15 cellular contexts compared by ENCODE assay signal in genomic region chr16:72845322-72846020, GRCh38.
DNase-seq lines count a peak whose midpoint lies in the region; ATAC-seq and TF ChIP-seq lines count a peak whose summit lies in the region.
"Had no signal": no experiment of that assay in that cellular context is flagged by ENCODE, and none has a peak within 500 bp of the region (broad histone marks: within the 10 kb centered on the region; RNA-seq: fewer than 3 reads in every experiment).

No MANE protein-coding gene starts in this region.

- H2BK15ac ChIP-seq in neuronal stem cell (ENCODE audit: low read length), result peak overlapping the region; percentile 23

- H2BK5ac ChIP-seq in neuronal stem cell (ENCODE audit: low read length), result peak overlapping the region; percentile 8

- H3K4me2 ChIP-seq in OCI-LY3 (ENCODE audit: low read length) (peak overlapping the region; percentile 38; the same call in 1 of the 2 replicates), neuronal stem cell (ENCODE audit: insufficient read depth, low read length, poor library complexity, severe bottlenecking) (no peak overlapping the region)

- intact Hi-C loops in left ventricle myocardium superior (cut with micrococcal nuclease), result no loop called here

- peak overlapping the region; percentile 73 for H2AK5ac ChIP-seq in neuronal stem cell (ENCODE audit: low read depth, low read length)

- H3K36me3 ChIP-seq in cardiac muscle cell, result no peaks in the 10 kb centered on the region
- no peaks in the 10 kb centered on the region for H3K36me3 ChIP-seq in OCI-LY3 (replicated peaks; ENCODE audit: low read depth, low read length)
- H3K36me3 ChIP-seq in neuronal stem cell (replicated peaks in 1 of 2; ENCODE audit: control insufficient read depth in 2 of 2, insufficient read depth in 2 of 2, low read length in 2 of 2), result peaks cover 0 to 5% of the 10 kb centered on the region in 2 donors

- peaks cover 19% of the 10 kb centered on the region; the same call in 1 of the 2 replicates for H4K20me1 ChIP-seq in OCI-LY3 (ENCODE audit: insufficient read depth, low read length)

- no peaks in the 10 kb centered on the region for H3K27me3 ChIP-seq in cardiac muscle cell
- peaks cover 8% of the 10 kb centered on the region for H3K27me3 ChIP-seq in OCI-LY3 (ENCODE audit: low read depth, low read length)
- H3K27me3 ChIP-seq in neuronal stem cell (ENCODE audit: control insufficient read depth in 3 of 3, insufficient read depth in 3 of 3, low read depth in 1 of 3, low read length in 3 of 3), result no peaks in the 10 kb centered on the region

- H3K79me1 ChIP-seq in neuronal stem cell (ENCODE audit: low read depth, low read length), result no peaks in the 10 kb centered on the region

- no peak overlapping the region for H3K14ac ChIP-seq in neuronal stem cell (ENCODE audit: low read length)

- DNase-seq in cardiac muscle cell (ENCODE audit: low read depth in 1 of 2, low spot score in 1 of 2) (no peak), left ventricle myocardium superior (no peak), neuronal stem cell (ENCODE audit: low spot score) (no peak), D341Med (ENCODE audit: low spot score) (no peak), UCSD-AML1 (lab: John Stamatoyannopoulos, UW; ENCODE audit: unreplicated experiment) (no peak), NCI-H526 (lab: John Stamatoyannopoulos, UW) (no peak)
- DNase-seq: CD8-positive, alpha-beta T cell; GDM1; NCI-H1092; NCI-H2107; NCI-H226; Right ventricle myocardium superior had no signal

- peak overlapping the region; percentile 39 for H2BK120ac ChIP-seq in neuronal stem cell (ENCODE audit: low read depth, low read length)

- H3K27ac ChIP-seq in cardiac muscle cell (peak overlapping the region; percentile 5), OCI-LY3 (ENCODE audit: low read length) (no peak overlapping the region), neuronal stem cell (replicated peaks; ENCODE audit: low read length) (peak overlapping the region; percentile 94)

- no peak overlapping the region for H3K9ac ChIP-seq in OCI-LY3 (ENCODE audit: low read length)
- H3K9ac ChIP-seq in neuronal stem cell (ENCODE audit: low read depth, low read length, poor library complexity), result no peak overlapping the region

- H3K23ac ChIP-seq in neuronal stem cell (ENCODE audit: low read depth, low read length, poor library complexity), result no peak overlapping the region

- no peak overlapping the region for H3K4ac ChIP-seq in neuronal stem cell (ENCODE audit: low read length)

- H3K18ac ChIP-seq in neuronal stem cell (ENCODE audit: low read length), result peak overlapping the region; percentile 57

- H3K4me1 ChIP-seq in cardiac muscle cell (ENCODE audit: low read depth), result peaks cover 43% of the 10 kb centered on the region
- peaks cover 12% of the 10 kb centered on the region for H3K4me1 ChIP-seq in OCI-LY3 (ENCODE audit: low read length)
- H3K4me1 ChIP-seq in neuronal stem cell (ENCODE audit: control insufficient read depth in 2 of 2, insufficient read depth in 1 of 2, low read depth in 1 of 2, low read length in 2 of 2), result peaks cover 41 to 52% of the 10 kb centered on the region in 2 donors

- no peak overlapping the region for H4K91ac ChIP-seq in neuronal stem cell (ENCODE audit: low read depth, low read length, poor library complexity)

- H3K79me2 ChIP-seq in OCI-LY3 (ENCODE audit: low read length), result no peaks in the 10 kb centered on the region

- H3K4me3 ChIP-seq in cardiac muscle cell (no peak overlapping the region), OCI-LY3 (ENCODE audit: low read length) (no peak overlapping the region), neuronal stem cell (ENCODE audit: low read length in 2 of 2) (no peak overlapping the region)
- H3K4me3 ChIP-seq: K562 had no signal

- H2AFZ ChIP-seq in OCI-LY3 (ENCODE audit: low read depth, low read length), result no peak overlapping the region
- H2AFZ ChIP-seq in neuronal stem cell (ENCODE audit: low read length), result no peak overlapping the region

- H4K8ac ChIP-seq in neuronal stem cell (ENCODE audit: low read depth, low read length), result no peak overlapping the region

- WGBS in neuronal stem cell (ENCODE audit: extremely low coverage in 2 of 2, insufficient read length in 2 of 2, insufficient replicate concordance in 1 of 2), 2 donors, result no CpG with 5 or more reads among the region's 16 CpGs

- ATAC-seq in left ventricle myocardium superior, result no peak
- ATAC-seq: CD8-positive, alpha-beta T cell; K562; Panc1 had no signal

- H3K9me3 ChIP-seq in cardiac muscle cell (ENCODE audit: low read depth) (no peaks in the 10 kb centered on the region), OCI-LY3 (ENCODE audit: insufficient read depth, low read length) (no peaks in the 10 kb centered on the region), neuronal stem cell (replicated peaks in 1 of 2; ENCODE audit: control insufficient read depth in 2 of 2, insufficient read depth in 1 of 2, low read depth in 1 of 2, low read length in 2 of 2) (no peaks in the 10 kb centered on the region)

- H2BK12ac ChIP-seq in neuronal stem cell (ENCODE audit: low read length), result peak overlapping the region; percentile 93

- TF ChIP-seq CTCF in cardiac muscle cell (IDR thresholded peaks at IDR 0.05; ENCODE audit: low read depth, low read length) (no peak), OCI-LY3 (IDR thresholded peaks at IDR 0.05; ENCODE audit: low read depth, low read length) (no peak)
